ENCODE assay signal across 1 cellular context in the genomic region with DNA sequence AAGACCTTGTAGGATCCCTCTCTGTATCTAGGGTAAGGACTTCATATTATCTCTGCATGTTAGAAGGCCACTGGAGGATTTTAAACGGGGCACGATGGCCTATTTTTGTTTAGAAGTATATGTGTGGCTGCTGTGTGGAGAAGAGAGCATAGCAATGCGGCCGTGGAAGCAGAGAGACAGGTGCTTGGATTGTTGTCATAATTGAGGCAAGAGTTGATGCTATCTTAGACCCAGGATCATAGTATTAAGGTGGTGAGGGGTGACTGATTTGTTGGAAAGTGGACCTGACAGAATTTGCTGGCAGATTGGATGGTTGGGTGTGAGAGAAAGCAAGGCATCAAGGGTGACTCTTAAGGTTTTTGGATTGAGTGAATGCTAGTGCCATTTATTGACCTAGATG.
TF ChIP-seq lines count a peak whose summit lies in the region.

No MANE protein-coding gene starts in this region.

TF ChIP-seq in WTC11, 78 proteins besides CTCF, POLR2A, EP300 and RAD21 (continued from another document):
- TF ChIP-seq, protein P1, sequence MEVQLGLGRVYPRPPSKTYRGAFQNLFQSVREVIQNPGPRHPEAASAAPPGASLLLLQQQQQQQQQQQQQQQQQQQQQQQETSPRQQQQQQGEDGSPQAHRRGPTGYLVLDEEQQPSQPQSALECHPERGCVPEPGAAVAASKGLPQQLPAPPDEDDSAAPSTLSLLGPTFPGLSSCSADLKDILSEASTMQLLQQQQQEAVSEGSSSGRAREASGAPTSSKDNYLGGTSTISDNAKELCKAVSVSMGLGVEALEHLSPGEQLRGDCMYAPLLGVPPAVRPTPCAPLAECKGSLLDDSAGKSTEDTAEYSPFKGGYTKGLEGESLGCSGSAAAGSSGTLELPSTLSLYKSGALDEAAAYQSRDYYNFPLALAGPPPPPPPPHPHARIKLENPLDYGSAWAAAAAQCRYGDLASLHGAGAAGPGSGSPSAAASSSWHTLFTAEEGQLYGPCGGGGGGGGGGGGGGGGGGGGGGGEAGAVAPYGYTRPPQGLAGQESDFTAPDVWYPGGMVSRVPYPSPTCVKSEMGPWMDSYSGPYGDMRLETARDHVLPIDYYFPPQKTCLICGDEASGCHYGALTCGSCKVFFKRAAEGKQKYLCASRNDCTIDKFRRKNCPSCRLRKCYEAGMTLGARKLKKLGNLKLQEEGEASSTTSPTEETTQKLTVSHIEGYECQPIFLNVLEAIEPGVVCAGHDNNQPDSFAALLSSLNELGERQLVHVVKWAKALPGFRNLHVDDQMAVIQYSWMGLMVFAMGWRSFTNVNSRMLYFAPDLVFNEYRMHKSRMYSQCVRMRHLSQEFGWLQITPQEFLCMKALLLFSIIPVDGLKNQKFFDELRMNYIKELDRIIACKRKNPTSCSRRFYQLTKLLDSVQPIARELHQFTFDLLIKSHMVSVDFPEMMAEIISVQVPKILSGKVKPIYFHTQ (CRISPR knock-in tag; IDR thresholded peaks at IDR 0.05): no peak
- no peak for TF ChIP-seq FOXK1 (CRISPR knock-in tag; IDR thresholded peaks at IDR 0.05)
- TF ChIP-seq, protein P2, sequence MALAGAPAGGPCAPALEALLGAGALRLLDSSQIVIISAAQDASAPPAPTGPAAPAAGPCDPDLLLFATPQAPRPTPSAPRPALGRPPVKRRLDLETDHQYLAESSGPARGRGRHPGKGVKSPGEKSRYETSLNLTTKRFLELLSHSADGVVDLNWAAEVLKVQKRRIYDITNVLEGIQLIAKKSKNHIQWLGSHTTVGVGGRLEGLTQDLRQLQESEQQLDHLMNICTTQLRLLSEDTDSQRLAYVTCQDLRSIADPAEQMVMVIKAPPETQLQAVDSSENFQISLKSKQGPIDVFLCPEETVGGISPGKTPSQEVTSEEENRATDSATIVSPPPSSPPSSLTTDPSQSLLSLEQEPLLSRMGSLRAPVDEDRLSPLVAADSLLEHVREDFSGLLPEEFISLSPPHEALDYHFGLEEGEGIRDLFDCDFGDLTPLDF (CRISPR knock-in tag; IDR thresholded peaks at IDR 0.05): no peak
- TF ChIP-seq, protein P3, sequence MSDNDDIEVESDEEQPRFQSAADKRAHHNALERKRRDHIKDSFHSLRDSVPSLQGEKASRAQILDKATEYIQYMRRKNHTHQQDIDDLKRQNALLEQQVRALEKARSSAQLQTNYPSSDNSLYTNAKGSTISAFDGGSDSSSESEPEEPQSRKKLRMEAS (CRISPR knock-in tag; IDR thresholded peaks at IDR 0.05): no peak
- TF ChIP-seq NR1H2 (CRISPR knock-in tag; IDR thresholded peaks at IDR 0.05): no peak
- TF ChIP-seq, protein P4, sequence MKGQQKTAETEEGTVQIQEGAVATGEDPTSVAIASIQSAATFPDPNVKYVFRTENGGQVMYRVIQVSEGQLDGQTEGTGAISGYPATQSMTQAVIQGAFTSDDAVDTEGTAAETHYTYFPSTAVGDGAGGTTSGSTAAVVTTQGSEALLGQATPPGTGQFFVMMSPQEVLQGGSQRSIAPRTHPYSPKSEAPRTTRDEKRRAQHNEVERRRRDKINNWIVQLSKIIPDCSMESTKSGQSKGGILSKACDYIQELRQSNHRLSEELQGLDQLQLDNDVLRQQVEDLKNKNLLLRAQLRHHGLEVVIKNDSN (CRISPR knock-in tag; IDR thresholded peaks at IDR 0.05): no peak
- TF ChIP-seq, protein P5, sequence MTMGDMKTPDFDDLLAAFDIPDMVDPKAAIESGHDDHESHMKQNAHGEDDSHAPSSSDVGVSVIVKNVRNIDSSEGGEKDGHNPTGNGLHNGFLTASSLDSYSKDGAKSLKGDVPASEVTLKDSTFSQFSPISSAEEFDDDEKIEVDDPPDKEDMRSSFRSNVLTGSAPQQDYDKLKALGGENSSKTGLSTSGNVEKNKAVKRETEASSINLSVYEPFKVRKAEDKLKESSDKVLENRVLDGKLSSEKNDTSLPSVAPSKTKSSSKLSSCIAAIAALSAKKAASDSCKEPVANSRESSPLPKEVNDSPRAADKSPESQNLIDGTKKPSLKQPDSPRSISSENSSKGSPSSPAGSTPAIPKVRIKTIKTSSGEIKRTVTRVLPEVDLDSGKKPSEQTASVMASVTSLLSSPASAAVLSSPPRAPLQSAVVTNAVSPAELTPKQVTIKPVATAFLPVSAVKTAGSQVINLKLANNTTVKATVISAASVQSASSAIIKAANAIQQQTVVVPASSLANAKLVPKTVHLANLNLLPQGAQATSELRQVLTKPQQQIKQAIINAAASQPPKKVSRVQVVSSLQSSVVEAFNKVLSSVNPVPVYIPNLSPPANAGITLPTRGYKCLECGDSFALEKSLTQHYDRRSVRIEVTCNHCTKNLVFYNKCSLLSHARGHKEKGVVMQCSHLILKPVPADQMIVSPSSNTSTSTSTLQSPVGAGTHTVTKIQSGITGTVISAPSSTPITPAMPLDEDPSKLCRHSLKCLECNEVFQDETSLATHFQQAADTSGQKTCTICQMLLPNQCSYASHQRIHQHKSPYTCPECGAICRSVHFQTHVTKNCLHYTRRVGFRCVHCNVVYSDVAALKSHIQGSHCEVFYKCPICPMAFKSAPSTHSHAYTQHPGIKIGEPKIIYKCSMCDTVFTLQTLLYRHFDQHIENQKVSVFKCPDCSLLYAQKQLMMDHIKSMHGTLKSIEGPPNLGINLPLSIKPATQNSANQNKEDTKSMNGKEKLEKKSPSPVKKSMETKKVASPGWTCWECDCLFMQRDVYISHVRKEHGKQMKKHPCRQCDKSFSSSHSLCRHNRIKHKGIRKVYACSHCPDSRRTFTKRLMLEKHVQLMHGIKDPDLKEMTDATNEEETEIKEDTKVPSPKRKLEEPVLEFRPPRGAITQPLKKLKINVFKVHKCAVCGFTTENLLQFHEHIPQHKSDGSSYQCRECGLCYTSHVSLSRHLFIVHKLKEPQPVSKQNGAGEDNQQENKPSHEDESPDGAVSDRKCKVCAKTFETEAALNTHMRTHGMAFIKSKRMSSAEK (CRISPR knock-in tag; IDR thresholded peaks at IDR 0.05; ENCODE audit: borderline replicate concordance): no peak
- TF ChIP-seq, protein P6, sequence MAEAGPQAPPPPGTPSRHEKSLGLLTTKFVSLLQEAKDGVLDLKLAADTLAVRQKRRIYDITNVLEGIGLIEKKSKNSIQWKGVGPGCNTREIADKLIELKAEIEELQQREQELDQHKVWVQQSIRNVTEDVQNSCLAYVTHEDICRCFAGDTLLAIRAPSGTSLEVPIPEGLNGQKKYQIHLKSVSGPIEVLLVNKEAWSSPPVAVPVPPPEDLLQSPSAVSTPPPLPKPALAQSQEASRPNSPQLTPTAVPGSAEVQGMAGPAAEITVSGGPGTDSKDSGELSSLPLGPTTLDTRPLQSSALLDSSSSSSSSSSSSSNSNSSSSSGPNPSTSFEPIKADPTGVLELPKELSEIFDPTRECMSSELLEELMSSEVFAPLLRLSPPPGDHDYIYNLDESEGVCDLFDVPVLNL (CRISPR knock-in tag; IDR thresholded peaks at IDR 0.05; ENCODE audit: borderline replicate concordance, low read depth): no peak
- TF ChIP-seq, protein P7, sequence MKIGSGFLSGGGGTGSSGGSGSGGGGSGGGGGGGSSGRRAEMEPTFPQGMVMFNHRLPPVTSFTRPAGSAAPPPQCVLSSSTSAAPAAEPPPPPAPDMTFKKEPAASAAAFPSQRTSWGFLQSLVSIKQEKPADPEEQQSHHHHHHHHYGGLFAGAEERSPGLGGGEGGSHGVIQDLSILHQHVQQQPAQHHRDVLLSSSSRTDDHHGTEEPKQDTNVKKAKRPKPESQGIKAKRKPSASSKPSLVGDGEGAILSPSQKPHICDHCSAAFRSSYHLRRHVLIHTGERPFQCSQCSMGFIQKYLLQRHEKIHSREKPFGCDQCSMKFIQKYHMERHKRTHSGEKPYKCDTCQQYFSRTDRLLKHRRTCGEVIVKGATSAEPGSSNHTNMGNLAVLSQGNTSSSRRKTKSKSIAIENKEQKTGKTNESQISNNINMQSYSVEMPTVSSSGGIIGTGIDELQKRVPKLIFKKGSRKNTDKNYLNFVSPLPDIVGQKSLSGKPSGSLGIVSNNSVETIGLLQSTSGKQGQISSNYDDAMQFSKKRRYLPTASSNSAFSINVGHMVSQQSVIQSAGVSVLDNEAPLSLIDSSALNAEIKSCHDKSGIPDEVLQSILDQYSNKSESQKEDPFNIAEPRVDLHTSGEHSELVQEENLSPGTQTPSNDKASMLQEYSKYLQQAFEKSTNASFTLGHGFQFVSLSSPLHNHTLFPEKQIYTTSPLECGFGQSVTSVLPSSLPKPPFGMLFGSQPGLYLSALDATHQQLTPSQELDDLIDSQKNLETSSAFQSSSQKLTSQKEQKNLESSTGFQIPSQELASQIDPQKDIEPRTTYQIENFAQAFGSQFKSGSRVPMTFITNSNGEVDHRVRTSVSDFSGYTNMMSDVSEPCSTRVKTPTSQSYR (CRISPR knock-in tag; IDR thresholded peaks at IDR 0.05): no peak
TF ChIP-seq in WTC11: peak in this region for 0.
